Comparison of ENCODE assay signal across 31 cellular contexts in genomic region chr10:96205580-96205979, GRCh38.
"Had no signal": no experiment of that assay in that cellular context is flagged by ENCODE, and none has a peak within 500 bp of the region (broad histone marks: within the 10 kb centered on the region; RNA-seq: fewer than 3 reads in every experiment).

No MANE protein-coding gene starts in this region.

- H3K4me3 ChIP-seq: esophagus muscularis mucosa, gastroesophageal sphincter, heart right ventricle had no signal

- H3K27me3 ChIP-seq: brain microvascular endothelial cell had no signal

- H3K4me3 Mint-ChIP-seq: activated CD4-positive, alpha-beta memory T cell treated with anti-CD3 and anti-CD28 coated beads, Interleukin-2, amount 10 ng/mL, durations not matched to agents 7 days and 5 days; activated CD4-positive, alpha-beta T cell treated with anti-CD3 and anti-CD28 coated beads, Interleukin-2, amount 10 ng/mL, durations not matched to agents 7 days and 5 days; activated naive CD4-positive, alpha-beta T cell treated with anti-CD3 and anti-CD28 coated beads, Interleukin-2, amount 10 ng/mL, durations not matched to agents 7 days and 5 days; activated naive CD8-positive, alpha-beta T cell treated with anti-CD3 and anti-CD28 coated beads, Interleukin-2, amount 10 ng/mL, durations not matched to agents 7 days and 5 days; activated T-cell treated with anti-CD3 and anti-CD28 coated beads, Interleukin-2, amount 50 U/mL, for 24 hours; activated T-cell treated with anti-CD3 and anti-CD28 coated beads, Interleukin-2, amount 50 U/mL, for 72 hours; effector memory CD8-positive, alpha-beta T cell; T-helper 17 cell; T-helper 2 cell treated with Interferon-gamma antibody and Interleukin-4, amounts not matched to agents 5 μg/mL and 100 μg/mL, for 36 hours had no signal

- ATAC-seq: activated naive CD4-positive, alpha-beta T cell treated with anti-CD3 and anti-CD28 coated beads, Interleukin-2, amount 50 U/mL, for 72 hours; activated T-cell treated with anti-CD3 and anti-CD28 coated beads, Interleukin-2, amount 50 U/mL, for 72 hours; effector memory CD8-positive, alpha-beta T cell; gastroesophageal sphincter; heart right ventricle; T-helper 17 cell had no signal

- H3K4me1 ChIP-seq: esophagus muscularis mucosa, gastroesophageal sphincter, heart right ventricle had no signal

- FAIRE-seq: astrocyte, colon had no signal

- H3K9me3 ChIP-seq: esophagus muscularis mucosa, gastroesophageal sphincter, heart right ventricle had no signal

- H3K4me1 Mint-ChIP-seq: activated CD4-positive, alpha-beta memory T cell treated with anti-CD3 and anti-CD28 coated beads, Interleukin-2, amount 10 ng/mL, durations not matched to agents 7 days and 5 days; activated CD4-positive, alpha-beta T cell treated with anti-CD3 and anti-CD28 coated beads, Interleukin-2, amount 10 ng/mL, durations not matched to agents 7 days and 5 days; activated naive CD4-positive, alpha-beta T cell treated with anti-CD3 and anti-CD28 coated beads, Interleukin-2, amount 10 ng/mL, durations not matched to agents 7 days and 5 days; activated naive CD8-positive, alpha-beta T cell treated with anti-CD3 and anti-CD28 coated beads, Interleukin-2, amount 10 ng/mL, durations not matched to agents 7 days and 5 days; T-helper 17 cell had no signal

- H3K9me3 Mint-ChIP-seq: activated CD4-positive, alpha-beta memory T cell treated with anti-CD3 and anti-CD28 coated beads, Interleukin-2, amount 10 ng/mL, durations not matched to agents 7 days and 5 days; activated CD4-positive, alpha-beta T cell treated with anti-CD3 and anti-CD28 coated beads, Interleukin-2, amount 10 ng/mL, durations not matched to agents 7 days and 5 days; activated naive CD4-positive, alpha-beta T cell treated with anti-CD3 and anti-CD28 coated beads, Interleukin-2, amount 10 ng/mL, durations not matched to agents 7 days and 5 days; activated naive CD4-positive, alpha-beta T cell treated with anti-CD3 and anti-CD28 coated beads, Interleukin-2, amount 50 U/mL, for 72 hours; activated naive CD8-positive, alpha-beta T cell treated with anti-CD3 and anti-CD28 coated beads, Interleukin-2, amount 10 ng/mL, durations not matched to agents 7 days and 5 days; activated T-cell treated with anti-CD3 and anti-CD28 coated beads, Interleukin-2, amount 50 U/mL, for 24 hours; activated T-cell treated with anti-CD3 and anti-CD28 coated beads, Interleukin-2, amount 50 U/mL, for 72 hours; effector memory CD8-positive, alpha-beta T cell; T-helper 2 cell treated with Interferon-gamma antibody and Interleukin-4, amounts not matched to agents 5 μg/mL and 100 μg/mL, for 36 hours had no signal

- H3K36me3 Mint-ChIP-seq: activated naive CD4-positive, alpha-beta T cell treated with anti-CD3 and anti-CD28 coated beads, Interleukin-2, amount 10 ng/mL, durations not matched to agents 7 days and 5 days; activated naive CD4-positive, alpha-beta T cell treated with anti-CD3 and anti-CD28 coated beads, Interleukin-2, amount 50 U/mL, for 72 hours; activated naive CD8-positive, alpha-beta T cell treated with anti-CD3 and anti-CD28 coated beads, Interleukin-2, amount 10 ng/mL, durations not matched to agents 7 days and 5 days had no signal

- H3K27ac Mint-ChIP-seq: activated CD4-positive, alpha-beta memory T cell treated with anti-CD3 and anti-CD28 coated beads, Interleukin-2, amount 10 ng/mL, durations not matched to agents 7 days and 5 days; activated CD4-positive, alpha-beta T cell treated with anti-CD3 and anti-CD28 coated beads, Interleukin-2, amount 10 ng/mL, durations not matched to agents 7 days and 5 days; activated naive CD4-positive, alpha-beta T cell treated with anti-CD3 and anti-CD28 coated beads, Interleukin-2, amount 10 ng/mL, durations not matched to agents 7 days and 5 days; activated naive CD4-positive, alpha-beta T cell treated with anti-CD3 and anti-CD28 coated beads, Interleukin-2, amount 50 U/mL, for 72 hours; activated naive CD8-positive, alpha-beta T cell treated with anti-CD3 and anti-CD28 coated beads, Interleukin-2, amount 10 ng/mL, durations not matched to agents 7 days and 5 days; activated T-cell treated with anti-CD3 and anti-CD28 coated beads, Interleukin-2, amount 50 U/mL, for 24 hours; activated T-cell treated with anti-CD3 and anti-CD28 coated beads, Interleukin-2, amount 50 U/mL, for 72 hours; effector memory CD8-positive, alpha-beta T cell; T-helper 17 cell; T-helper 2 cell treated with Interferon-gamma antibody and Interleukin-4, amounts not matched to agents 5 μg/mL and 100 μg/mL, for 36 hours had no signal

- DNase-seq: activated CD4-positive, alpha-beta memory T cell treated with anti-CD3 and anti-CD28 coated beads, Interleukin-2, amount 10 ng/mL, durations not matched to agents 7 days and 5 days; activated CD4-positive, alpha-beta T cell treated with anti-CD3 and anti-CD28 coated beads for 1 hour; activated CD4-positive, alpha-beta T cell treated with anti-CD3 and anti-CD28 coated beads for 4 hours; activated CD4-positive, alpha-beta T cell treated with anti-CD3 and anti-CD28 coated beads, Interleukin-2, amount 10 ng/mL, durations not matched to agents 7 days and 5 days; activated CD4-positive, alpha-beta T cell treated with anti-CD3 and anti-CD28 coated beads, Interleukin-2, amount 50 U/mL, for 4 hours; activated CD8-positive, alpha-beta memory T cell treated with anti-CD3 and anti-CD28 coated beads, Interleukin-2, amount 50 U/mL, for 48 hours; activated gamma-delta T cell; activated naive CD4-positive, alpha-beta T cell; activated naive CD4-positive, alpha-beta T cell treated with anti-CD3 and anti-CD28 coated beads, Interleukin-2, amount 10 ng/mL, durations not matched to agents 7 days and 5 days; activated naive CD8-positive, alpha-beta T cell treated with anti-CD3 and anti-CD28 coated beads, Interleukin-2, amount 10 ng/mL, durations not matched to agents 7 days and 5 days; activated T-cell treated with anti-CD3 and anti-CD28 coated beads for 4 hours; activated T-cell treated with anti-CD3 and anti-CD28 coated beads, Interleukin-2, amount 50 U/mL, for 24 hours; activated T-cell treated with anti-CD3 and anti-CD28 coated beads, Interleukin-2, amount 50 U/mL, for 72 hours; brain microvascular endothelial cell; caudate nucleus; cortex of kidney; dermis blood vessel endothelial cell; effector CD4-positive, alpha-beta T cell; effector memory CD8-positive, alpha-beta T cell; erythroblast; foreskin melanocyte; heart right ventricle; T-helper 1 cell; T-helper 17 cell; T1000 had no signal

- H3K27ac ChIP-seq: brain microvascular endothelial cell, esophagus muscularis mucosa, gastroesophageal sphincter, heart right ventricle had no signal

- H3K36me3 ChIP-seq: brain microvascular endothelial cell, esophagus muscularis mucosa, gastroesophageal sphincter had no signal

- H3K27me3 Mint-ChIP-seq: activated CD4-positive, alpha-beta T cell treated with anti-CD3 and anti-CD28 coated beads, Interleukin-2, amount 10 ng/mL, durations not matched to agents 7 days and 5 days had no signal
